Comparison of ENCODE assay signal across 9 cellular contexts in the genomic region with DNA sequence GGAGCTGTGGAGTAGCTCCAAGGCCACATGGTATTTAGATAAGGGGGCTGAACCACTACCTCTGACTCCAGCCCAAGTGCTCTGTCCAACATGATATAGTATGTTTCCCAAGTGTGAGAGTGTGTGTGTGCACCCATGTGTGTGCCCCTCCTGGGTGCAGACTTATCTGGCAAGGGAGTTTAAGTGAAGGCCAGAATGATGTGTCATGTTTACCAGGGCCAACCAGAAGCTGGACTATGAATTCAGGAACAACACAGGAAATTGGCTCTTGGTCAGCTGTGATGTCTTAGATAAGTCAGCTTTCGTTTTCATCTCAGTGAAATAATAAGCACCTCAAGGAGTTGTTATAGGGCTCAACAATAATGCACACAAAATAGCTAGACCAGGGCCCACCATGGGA.
DNase-seq lines count a peak whose midpoint lies in the region; ATAC-seq and TF ChIP-seq lines count a peak whose summit lies in the region.
"Had no signal": no experiment of that assay in that cellular context is flagged by ENCODE, and none has a peak within 500 bp of the region (broad histone marks: within the 10 kb centered on the region; RNA-seq: fewer than 3 reads in every experiment).

No MANE protein-coding gene starts in this region.

- H3K4me1 ChIP-seq in fibroblast of lung (ENCODE audit: control insufficient read depth, extremely low read depth, insufficient read depth, low read length), result peaks cover 13% of the 10 kb centered on the region
- peaks cover 22 to 46% of the 10 kb centered on the region in 2 donors for H3K4me1 ChIP-seq in gastrocnemius medialis

- TF ChIP-seq POLR2A in gastrocnemius medialis (IDR thresholded peaks at IDR 0.05), result no peak

- ATAC-seq in GM18519 (IDR thresholded peaks at IDR 0.05; ENCODE audit: low FRiP score, unreplicated experiment) (peak; percentile 65), gastrocnemius medialis (peak in 1 of 2 donors; percentile 66), GM21723 (IDR thresholded peaks at IDR 0.05; ENCODE audit: unreplicated experiment) (no peak)
- ATAC-seq: stimulated activated memory B cell treated with anti-CD40 and anti-IgM and Interleukin-4, amounts not matched to agents 10 μg/mL and 1 μg/mL and 100 μg/mL, for 72 hours had no signal

- intact Hi-C loops in gastrocnemius medialis (cut with DNase I; ENCODE audit: low total_unique reads), result no loop called here

- H3K9ac ChIP-seq in fibroblast of lung (ENCODE audit: insufficient read depth, low read length), result no peak overlapping the region

- H3K36me3 ChIP-seq in fibroblast of lung (ENCODE audit: control insufficient read depth, insufficient read depth, low read length) (no peaks in the 10 kb centered on the region), gastrocnemius medialis (no peaks in the 10 kb centered on the region)

- no peaks in the 10 kb centered on the region for H4K20me1 ChIP-seq in fibroblast of lung (ENCODE audit: control insufficient read depth, extremely low read depth, insufficient read depth, low read length)

- H3K79me2 ChIP-seq in fibroblast of lung (ENCODE audit: control insufficient read depth, insufficient read depth, low read length), result no peaks in the 10 kb centered on the region

- DNase-seq in NCI-H2029 treated with DMSO at 0.1 percent for 48 hours (lab: John Stamatoyannopoulos, UW) (peak; percentile 44), fibroblast of lung (ENCODE audit: low read depth in 2 of 2) (peak; percentile 90 to 98), gastrocnemius medialis (no peak), NCI-H345 (lab: John Stamatoyannopoulos, UW) (no peak), NCI-H1694 (lab: John Stamatoyannopoulos, UW) (no peak), medulla oblongata (ENCODE audit: extremely low spot score) (no peak)

- H3K9me3 ChIP-seq in fibroblast of lung (ENCODE audit: control insufficient read depth, insufficient read depth, low read depth, low read length), result no peaks in the 10 kb centered on the region
- H3K9me3 ChIP-seq in gastrocnemius medialis, result no peaks in the 10 kb centered on the region

- in situ Hi-C loops in gastrocnemius medialis (cut with MboI; ENCODE audit: low sequenced_read_pairs in 4 of 4), result no loop called here

- TF ChIP-seq CTCF in fibroblast of lung (conservative IDR thresholded peaks at IDR 0.05 in 1 of 2, IDR thresholded peaks at IDR 0.05 in 1 of 2; ENCODE audit: low read depth in 1 of 2, low read length in 2 of 2) (no peak), gastrocnemius medialis (IDR thresholded peaks at IDR 0.05 in 4 of 5, conservative IDR thresholded peaks at IDR 0.05 in 1 of 5) (no peak)

- H3K27ac ChIP-seq in fibroblast of lung (ENCODE audit: insufficient read depth, low read length) (no peak overlapping the region), gastrocnemius medialis (peak overlapping the region; percentile 48 to 78 (median 68))

- H3K4me2 ChIP-seq in fibroblast of lung (ENCODE audit: extremely low read depth, insufficient read depth, low read length), result peak overlapping the region; percentile 68

- H3K4me3 ChIP-seq in fibroblast of lung (replicated peaks in 1 of 4; ENCODE audit: control extremely low read depth in 1 of 4, insufficient read depth in 1 of 4, low read depth in 3 of 4, low read length in 4 of 4) (no peak overlapping the region), gastrocnemius medialis (no peak overlapping the region)

- H2AFZ ChIP-seq in fibroblast of lung (ENCODE audit: low read length), result no peak overlapping the region

- H3K27me3 ChIP-seq in fibroblast of lung (ENCODE audit: control insufficient read depth, insufficient read depth, low read length), result no peaks in the 10 kb centered on the region
- H3K27me3 ChIP-seq in gastrocnemius medialis, result no peaks in the 10 kb centered on the region

Comparison
In these comparisons a context has a peak if more than half of its experiments do, and no peak if none do; other contexts are left out.
1. DNase-seq: peak in NCI-H2029 treated with DMSO at 0.1 percent for 48 hours (single experiment) and fibroblast of lung (2 of 2); none in gastrocnemius medialis (0 of 2), NCI-H345 (single experiment), NCI-H1694 (single experiment) and medulla oblongata (single experiment).